In the genomic region with DNA sequence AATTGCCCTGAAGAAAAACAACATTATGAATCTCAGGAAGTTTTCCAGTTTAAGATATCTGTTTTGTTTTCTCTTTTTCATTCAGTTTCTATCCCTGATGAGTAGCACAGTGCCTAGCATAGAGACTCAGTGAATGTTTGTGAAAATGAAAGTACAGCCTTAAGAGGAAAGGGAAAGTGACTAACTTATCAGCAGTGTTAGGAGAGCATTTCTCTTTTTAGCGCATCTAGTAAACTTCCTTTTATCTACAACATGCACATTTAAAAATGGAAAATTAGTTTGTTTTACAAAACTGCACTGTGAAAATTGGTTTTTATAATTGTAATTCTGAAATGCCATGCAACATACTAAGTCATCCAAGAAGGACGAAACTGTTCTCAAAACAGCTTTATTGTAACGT, we compare ENCODE assay signal across 8 cellular contexts.
DNase-seq lines count a peak whose midpoint lies in the region; ATAC-seq and TF ChIP-seq lines count a peak whose summit lies in the region.

No MANE protein-coding gene starts in this region.

- H3K36me3 ChIP-seq in colonic mucosa: no peaks in the 10 kb centered on the region
- no peaks in the 10 kb centered on the region for H3K36me3 ChIP-seq in prostate gland

- H3K4me1 ChIP-seq in colonic mucosa (no peaks in the 10 kb centered on the region), prostate gland (replicated peaks) (no peaks in the 10 kb centered on the region)

- no peak for TF ChIP-seq CTCF in colonic mucosa (IDR thresholded peaks at IDR 0.05)
- TF ChIP-seq CTCF in prostate gland (IDR thresholded peaks at IDR 0.05): no peak
- no peak for TF ChIP-seq CTCF in lower leg skin (IDR thresholded peaks at IDR 0.05)

- no peaks in the 10 kb centered on the region for H3K9me3 Mint-ChIP-seq in activated T-cell treated with anti-CD3 and anti-CD28 coated beads, Interleukin-2, amount 50 U/mL, for 4 hours

- H3K36me3 Mint-ChIP-seq in activated T-cell treated with anti-CD3 and anti-CD28 coated beads, Interleukin-2, amount 50 U/mL, for 4 hours (ENCODE audit: insufficient read depth): peaks cover 53% of the 10 kb centered on the region

- H3K9me3 ChIP-seq in colonic mucosa (no peaks in the 10 kb centered on the region), prostate gland (no peaks in the 10 kb centered on the region)

- peak overlapping the region; percentile 41 for H3K27ac ChIP-seq in colonic mucosa
- H3K27ac ChIP-seq in prostate gland: peak overlapping the region; percentile 54 to 70

- 17% methylated on average over 3 of the region's 3 CpGs for WGBS in prostate gland
- 8 to 23% methylated on average over 3 of the region's 3 CpGs for WGBS in lower leg skin, 2 donors

- no peak for DNase-seq in activated T-cell treated with anti-CD3 and anti-CD28 coated beads, Interleukin-2, amount 50 U/mL, for 4 hours
- DNase-seq in activated T-cell treated with anti-CD3 and anti-CD28 coated beads, Interleukin-2, amount 50 U/mL, for 1 hour: no peak
- DNase-seq in colonic mucosa (no peak), prostate gland (ENCODE audit: low spot score) (no peak), lower leg skin (ENCODE audit: low spot score in 2 of 2) (no peak), posterior vena cava (ENCODE audit: low spot score) (no peak)

- no peaks in the 10 kb centered on the region for H3K27me3 Mint-ChIP-seq in activated T-cell treated with anti-CD3 and anti-CD28 coated beads, Interleukin-2, amount 50 U/mL, for 4 hours (ENCODE audit: low read depth)

- intact Hi-C loops in colonic mucosa (cut with DNase I) (loop anchor here (10.0 kb wide), 1 partner anchor 699 kb away; no protein-coding TSS in a partner anchor), prostate gland (cut with DNase I) (loop anchor here (2.0 kb wide), 1 partner anchor 111 kb away; a partner anchor contains a TSS), lower leg skin (cut with DNase I; ENCODE audit: low total_unique reads) (no loop called here), posterior vena cava (cut with DNase I) (loop anchor here in 1 of 2 donors (10.0 kb wide), 2 partner anchors 111 to 499 kb away; a partner anchor contains a TSS)

- peaks cover 41% of the 10 kb centered on the region for H3K4me1 Mint-ChIP-seq in activated T-cell treated with anti-CD3 and anti-CD28 coated beads, Interleukin-2, amount 50 U/mL, for 4 hours (ENCODE audit: low read depth)

- H3K27me3 ChIP-seq in colonic mucosa (no peaks in the 10 kb centered on the region), prostate gland (replicated peaks; ENCODE audit: insufficient read depth) (no peaks in the 10 kb centered on the region)

- peak overlapping the region; percentile 32 for H3K4me3 Mint-ChIP-seq in activated T-cell treated with anti-CD3 and anti-CD28 coated beads, Interleukin-2, amount 50 U/mL, for 4 hours

- TF ChIP-seq POLR2A in prostate gland (IDR thresholded peaks at IDR 0.05) (no peak), lower leg skin (IDR thresholded peaks at IDR 0.05) (no peak)

- H3K4me3 ChIP-seq in colonic mucosa (no peak overlapping the region), prostate gland (no peak overlapping the region), lower leg skin (ENCODE audit: low read depth, poor library complexity, severe bottlenecking) (no peak overlapping the region)

- ATAC-seq in activated T-cell treated with anti-CD3 and anti-CD28 coated beads, Interleukin-2, amount 50 U/mL, for 4 hours: peak; percentile 96 to 99
- ATAC-seq in HG03175 (IDR thresholded peaks at IDR 0.05; ENCODE audit: unreplicated experiment) (peak; percentile 85), HG03521 (IDR thresholded peaks at IDR 0.05; ENCODE audit: unreplicated experiment) (no peak)

- H3K9ac ChIP-seq in colonic mucosa (ENCODE audit: low read depth in 2 of 2, low read length in 2 of 2): no peak overlapping the region
